8 cellular contexts compared by ENCODE assay signal in the genomic region with DNA sequence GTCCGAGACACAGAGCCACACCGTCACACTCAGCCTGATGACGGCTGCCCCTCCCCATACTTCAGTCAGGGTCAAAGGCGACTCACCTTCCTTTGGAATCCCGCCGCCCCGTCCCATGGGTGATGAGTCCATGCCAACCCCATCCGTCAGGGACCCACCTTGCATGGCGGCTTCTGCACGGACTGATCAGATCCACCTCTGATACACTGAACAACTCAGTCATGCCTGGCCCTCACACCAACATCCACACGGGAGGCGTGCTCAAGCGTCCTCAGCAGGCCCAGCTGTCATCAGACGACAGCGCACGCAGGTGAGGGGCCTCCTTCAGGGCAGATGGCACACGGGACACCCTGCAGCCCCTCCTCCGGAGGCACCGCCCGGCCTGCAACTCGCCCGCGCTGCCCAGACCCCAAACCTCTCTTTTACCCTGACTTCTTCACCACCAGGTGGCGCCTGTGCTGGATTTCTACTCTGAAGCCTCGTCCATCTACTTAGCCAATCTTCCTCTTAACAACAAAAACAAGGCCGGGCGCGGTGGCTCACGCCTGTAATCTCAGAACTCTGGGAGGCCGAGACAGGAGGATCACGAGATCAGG.
A peak's percentile ranks its signal among the peaks of the same experiment; 100 is the strongest.
DNase-seq lines count a peak whose midpoint lies in the region; ATAC-seq and TF ChIP-seq lines count a peak whose summit lies in the region.

No MANE protein-coding gene starts in this region.

- intact Hi-C loops in activated CD4-positive, alpha-beta T cell treated with anti-CD3 and anti-CD28 coated beads, Interleukin-2, amount 10 ng/mL, durations not matched to agents 24 days and 14 days (cut with micrococcal nuclease): no loop called here

- H3K27ac ChIP-seq in KMS-11 (no peak overlapping the region), neutrophil (peak overlapping the region; percentile 55)

- no peak overlapping the region for H3K9ac ChIP-seq in KMS-11

- no peaks in the 10 kb centered on the region for H3K9me3 Mint-ChIP-seq in activated CD4-positive, alpha-beta T cell treated with anti-CD3 and anti-CD28 coated beads, Interleukin-2, amount 10 ng/mL, durations not matched to agents 24 days and 14 days

- ATAC-seq in esophagus mucosa: peak; percentile 23
- ATAC-seq in GM19395 (IDR thresholded peaks at IDR 0.05; ENCODE audit: unreplicated experiment): no peak

- no peak overlapping the region for H3K4me3 Mint-ChIP-seq in activated CD4-positive, alpha-beta T cell treated with anti-CD3 and anti-CD28 coated beads, Interleukin-2, amount 10 ng/mL, durations not matched to agents 24 days and 14 days

- H3K9me3 ChIP-seq in neutrophil: no peaks in the 10 kb centered on the region

- H3K4me1 Mint-ChIP-seq in activated CD4-positive, alpha-beta T cell treated with anti-CD3 and anti-CD28 coated beads, Interleukin-2, amount 10 ng/mL, durations not matched to agents 24 days and 14 days: peaks cover 4% of the 10 kb centered on the region

- no peaks in the 10 kb centered on the region for H3K27me3 ChIP-seq in KMS-11 (ENCODE audit: insufficient read depth, low read depth)
- no peaks in the 10 kb centered on the region for H3K27me3 ChIP-seq in neutrophil

- H3K4me3 ChIP-seq in KMS-11 (IDR thresholded peaks at IDR 0.05; ENCODE audit: insufficient read depth, low read depth, low read length) (no peak overlapping the region), neutrophil (ENCODE audit: low read depth in 1 of 2, low read length in 1 of 2) (no peak overlapping the region)

- H3K27ac Mint-ChIP-seq in activated CD4-positive, alpha-beta T cell treated with anti-CD3 and anti-CD28 coated beads, Interleukin-2, amount 10 ng/mL, durations not matched to agents 24 days and 14 days: no peak overlapping the region

- no peaks in the 10 kb centered on the region for H3K36me3 Mint-ChIP-seq in activated CD4-positive, alpha-beta T cell treated with anti-CD3 and anti-CD28 coated beads, Interleukin-2, amount 10 ng/mL, durations not matched to agents 24 days and 14 days (ENCODE audit: low read depth)

- H3K79me2 ChIP-seq in KMS-11 (ENCODE audit: insufficient read depth, low read depth): peaks cover 31% of the 10 kb centered on the region; the same call in 1 of the 2 replicates

- DNase-seq in NCI-H1092 treated with DMSO at 0.1 percent for 48 hours (lab: John Stamatoyannopoulos, UW): peak; percentile 27
- DNase-seq in NCI-H1092 (lab: John Stamatoyannopoulos, UW): no peak
- DNase-seq in activated CD4-positive, alpha-beta T cell treated with anti-CD3 and anti-CD28 coated beads, Interleukin-2, amount 10 ng/mL, durations not matched to agents 24 days and 14 days: peak; percentile 81
- no peak for DNase-seq in 8988T

- H3K4me2 ChIP-seq in KMS-11: no peak overlapping the region

- TF ChIP-seq CTCF in KMS-11 (conservative IDR thresholded peaks at IDR 0.05; ENCODE audit: low read depth, low read length): peak; percentile 55
- no peak for TF ChIP-seq CTCF in neutrophil (IDR thresholded peaks at IDR 0.05)

- no peaks in the 10 kb centered on the region for H4K20me1 ChIP-seq in KMS-11 (ENCODE audit: insufficient read depth)

- no peak overlapping the region for H2AFZ ChIP-seq in KMS-11 (ENCODE audit: low read depth)

- H3K36me3 ChIP-seq in KMS-11 (ENCODE audit: insufficient read depth) (no peaks in the 10 kb centered on the region), neutrophil (peaks cover 44% of the 10 kb centered on the region)

- peaks cover 4% of the 10 kb centered on the region for H3K27me3 Mint-ChIP-seq in activated CD4-positive, alpha-beta T cell treated with anti-CD3 and anti-CD28 coated beads, Interleukin-2, amount 10 ng/mL, durations not matched to agents 24 days and 14 days

- H3K4me1 ChIP-seq in KMS-11 (ENCODE audit: low read depth, poor library complexity, severe bottlenecking) (no peaks in the 10 kb centered on the region), neutrophil (ENCODE audit: control insufficient read depth in 1 of 2, insufficient read depth in 1 of 2, low read depth in 1 of 2, low read length in 1 of 2) (peaks cover 84 to 88% of the 10 kb centered on the region in 2 experiments)

Comparison
In these comparisons a context has a peak if more than half of its experiments do, and no peak if none do; other contexts are left out.
1. DNase-seq: peak in NCI-H1092 treated with DMSO at 0.1 percent for 48 hours (single experiment) and activated CD4-positive, alpha-beta T cell treated with anti-CD3 and anti-CD28 coated beads, Interleukin-2, amount 10 ng/mL, durations not matched to agents 24 days and 14 days (single experiment); none in NCI-H1092 (single experiment) and 8988T (single experiment).